In genomic region chr9:130265431-130266235, GRCh38 we compare ENCODE assay signal across 11 cellular contexts. TPM values are rescaled to one million over a fixed set of nuclear protein-coding genes. Genes with fewer than 3 reads are reported as not detected.
DNase-seq lines count a peak whose midpoint lies in the region; ATAC-seq, FAIRE-seq and TF ChIP-seq lines count a peak whose summit lies in the region.
"Had no signal": no experiment of that assay in that cellular context is flagged by ENCODE, and none has a peak within 500 bp of the region (broad histone marks: within the 10 kb centered on the region; RNA-seq: fewer than 3 reads in every experiment).

Gene HMCN2, plus strand, starts transcription at chr9:130265760. Its CDS starts 119 bp downstream, at chr9:130265879.

- POLR2A ChIA-PET in HepG2 (lab: Yijun Ruan, JAX), result interaction anchor here (0.6 kb wide), 1 partner anchor 467 kb away, joined by 4 read pairs; no protein-coding TSS in a partner anchor

- H3K4me3 ChIP-seq in colonic mucosa (peak within 1 kb of the TSS; percentile 19), HepG2 (replicated peaks in 1 of 3; ENCODE audit: insufficient read depth in 1 of 3, low read depth in 2 of 3, low read length in 3 of 3) (no peak within 1 kb of the TSS; a peak in 1 of 6 replicates), testis (peak within 1 kb of the TSS in 1 of 2 donors; percentile 48)
- H3K4me3 ChIP-seq: SJSA1 had no signal

- no peak for TF ChIP-seq EP300 in HepG2 (IDR thresholded peaks at IDR 0.05; ENCODE audit: low read depth in 2 of 2, low read length in 2 of 2)
- TF ChIP-seq EP300 in HepG2 (CRISPR knock-in tag; IDR thresholded peaks at IDR 0.05; ENCODE audit: borderline replicate concordance), result no peak

- ATAC-seq in HepG2 (peak; percentile 72), HG02884 (IDR thresholded peaks at IDR 0.05; ENCODE audit: unreplicated experiment) (no peak)

- intact Hi-C loops in colonic mucosa (cut with DNase I), result no loop called here
- intact Hi-C loops in HepG2 (cut with micrococcal nuclease; ENCODE audit: unreplicated experiment), result no loop called here
- intact Hi-C loops in testis (cut with DNase I; ENCODE audit: low total_unique reads), result no loop called here

- H3K4me1 ChIP-seq in colonic mucosa, result no peaks in the 10 kb centered on the region
- peaks cover 39% of the 10 kb centered on the region for H3K4me1 ChIP-seq in HepG2 (ENCODE audit: insufficient read depth, low read length)
- no peaks in the 10 kb centered on the region for H3K4me1 ChIP-seq in testis

- no TSS peak for BruUV-seq in HepG2 (replicated peaks; lab: Mats Ljungman, UMichigan)

- no peak for FAIRE-seq in HepG2 (lab: Jason Lieb, UNC)
- FAIRE-seq: A204.1 had no signal

- H3K9me3 ChIP-seq in colonic mucosa (no peaks in the 10 kb centered on the region), HepG2 (ENCODE audit: low read length) (no peaks in the 10 kb centered on the region), testis (no peaks in the 10 kb centered on the region)
- H3K9me3 ChIP-seq: SJSA1 had no signal

- H4K20me1 ChIP-seq in HepG2 (ENCODE audit: insufficient read depth, low read length), result no peaks in the 10 kb centered on the region

- peaks cover 36% of the 10 kb centered on the region for H3K27me3 ChIP-seq in colonic mucosa
- H3K27me3 ChIP-seq in HepG2 (ENCODE audit: control insufficient read depth in 1 of 2, insufficient read depth in 2 of 2, low read length in 2 of 2), result peaks cover 6 to 70% of the 10 kb centered on the region in 2 experiments; a peak in 4 of 5 replicates
- H3K27me3 ChIP-seq in testis, result no peaks in the 10 kb centered on the region

- CTCF ChIA-PET in HepG2 (lab: Yijun Ruan, JAX; ENCODE audit: low intra/inter-chr PET ratio, low total read pairs), result no interaction called here

- H3K9ac ChIP-seq in colonic mucosa (ENCODE audit: low read depth in 2 of 2, low read length in 2 of 2), result peak within 1 kb of the TSS; percentile 19 to 24
- H3K9ac ChIP-seq in HepG2 (ENCODE audit: insufficient read depth, low read depth, low read length), result no peak within 1 kb of the TSS

- no peaks in the 10 kb centered on the region for H3K36me3 ChIP-seq in colonic mucosa
- H3K36me3 ChIP-seq in HepG2 (replicated peaks in 1 of 2; ENCODE audit: control insufficient read depth in 1 of 2, insufficient read depth in 2 of 2, low read length in 2 of 2), result no peaks in the 10 kb centered on the region
- no peaks in the 10 kb centered on the region for H3K36me3 ChIP-seq in testis (ENCODE audit: low read depth, missing control alignments)
- H3K36me3 ChIP-seq: SJSA1 had no signal

- H3K4me2 ChIP-seq in HepG2 (ENCODE audit: low read depth, low read length), result peak within 1 kb of the TSS; percentile 27; the same call in 1 of the 2 replicates

- in situ Hi-C loops in HepG2 (cut with HindIII; ENCODE audit: extremely low pct_ligation_motif_present, low pct_unique_long_range_greater_than_20kb), result no loop called here

- H3K27ac ChIP-seq in colonic mucosa, result peak within 1 kb of the TSS; percentile 44
- no peak within 1 kb of the TSS for H3K27ac ChIP-seq in HepG2 (ENCODE audit: extremely low read length, insufficient read depth, low read length)
- H3K27ac ChIP-seq in testis, result no peak within 1 kb of the TSS
- H3K27ac ChIP-seq: SJSA1 had no signal

- no peak within 1 kb of the TSS for H2AFZ ChIP-seq in HepG2 (ENCODE audit: low read length)

- 17% methylated on average over 9 of the region's 89 CpGs for WGBS in HepG2 (ENCODE audit: low lambda C conversion rate)
- WGBS in testis, 2 donors, result 1% methylated on average over 66 of the region's 89 CpGs; no CpG with 5 or more reads in 1 of the 2 donors

- DNase-seq in DMS53 (lab: John Stamatoyannopoulos, UW) (peak; percentile 63), DMS53 treated with DMSO at 0.1 percent for 48 hours (lab: John Stamatoyannopoulos, UW; ENCODE audit: unreplicated experiment) (no peak), colonic mucosa (no peak), HepG2 (ENCODE audit: low spot score) (no peak), testis (no peak), HPDE6-E6E7 (ENCODE audit: extremely low spot score) (no peak), KG1 (lab: John Stamatoyannopoulos, UW) (no peak)
- DNase-seq: kidney glomerular epithelial cell had no signal

- TF ChIP-seq RAD21 in HepG2 (CRISPR knock-in tag; IDR thresholded peaks at IDR 0.05), result no peak

- H3K79me2 ChIP-seq in HepG2 (ENCODE audit: insufficient read depth, low read length), result no peaks in the 10 kb centered on the region

- TF ChIP-seq CTCF in colonic mucosa (IDR thresholded peaks at IDR 0.05), result no peak
- TF ChIP-seq CTCF in HepG2 (CRISPR knock-in tag; IDR thresholded peaks at IDR 0.05), result no peak
- no peak for TF ChIP-seq CTCF in testis (IDR thresholded peaks at IDR 0.05)

- TF ChIP-seq POLR2A in HepG2 (IDR thresholded peaks at IDR 0.05; ENCODE audit: insufficient read depth in 1 of 2, low read depth in 2 of 2, low read length in 2 of 2) (no peak), testis (IDR thresholded peaks at IDR 0.05) (no peak)

TF ChIP-seq in HepG2, 621 proteins besides CTCF, POLR2A, EP300 and RAD21 (continues in another document):
- 0 out of 2 replicates have a peak, but pooled peaks have one; percentile 12 for TF ChIP-seq FOSL2 (CRISPR knock-in tag; IDR thresholded peaks at IDR 0.05)
- 0 out of 2 replicates have a peak, but pooled peaks have one; percentile 30 for TF ChIP-seq EZH2 (conservative IDR thresholded peaks at IDR 0.05; ENCODE audit: low read depth, low read length)
- peak; percentile 50 for TF ChIP-seq HNRNPLL (IDR thresholded peaks at IDR 0.05; ENCODE audit: low read depth, low read length, poor library complexity, severe bottlenecking)
- TF ChIP-seq KDM6A (CRISPR knock-in tag; IDR thresholded peaks at IDR 0.05; ENCODE audit: low read depth), result no peak
- 0 out of 2 replicates have a peak, but pooled peaks have one; percentile 25 for TF ChIP-seq ZNF281 (CRISPR knock-in tag; IDR thresholded peaks at IDR 0.05; ENCODE audit: borderline replicate concordance)

RNA-seq across cellular contexts. Expression of gene HMCN2, which starts in this region (rescaled TPM):
- total RNA-seq in colonic mucosa (10 to 100 TPM; 20.1 to 30.6 TPM), HepG2 (2016; rRNA removed; fragmentation: Illumina TruSeq; extraction: Trizol) (0.09 TPM in 1 of 2 replicates, not detected in the other), testis (10 to 100 TPM; 10.2 to 15.5 TPM)
- total RNA-seq in HepG2 (2016; cell fraction: cytosol; rRNA removed; fragmentation: Illumina TruSeq; extraction: Trizol; ENCODE audit: low read depth), result 0.09 TPM in 1 of 2 replicates, not detected in the other
- 0.02 TPM in 1 of 2 replicates, not detected in the other for total RNA-seq in HepG2 (2016; cell fraction: insoluble cytoplasmic fraction; rRNA removed; fragmentation: Illumina TruSeq; extraction: Trizol)
- not detected in 2 replicates for total RNA-seq in HepG2 (2016; cell fraction: membrane; rRNA removed; fragmentation: Illumina TruSeq; extraction: Trizol)
- total RNA-seq in HepG2 (2016; cell fraction: nucleus; rRNA removed; fragmentation: Illumina TruSeq; extraction: Trizol), result not detected in 2 replicates
- polyA plus RNA-seq in HepG2 (2011; rRNA removed) (0.09 TPM in 1 of 2 replicates, not detected in the other), testis (ENCODE audit: insufficient read depth, low read depth, low replicate concordance) (17.7 TPM)
- polyA plus RNA-seq in HepG2 (2011; cell fraction: cytosol; rRNA removed), result 0.01 TPM in 1 of 2 replicates, not detected in the other
- 0.06 and 0.14 TPM in 2 replicates for polyA plus RNA-seq in HepG2 (2011; cell fraction: nucleus; rRNA removed)
- polyA plus RNA-seq in HepG2 (2012), result not detected in 2 replicates
- polyA plus RNA-seq in HepG2 (2016; cell fraction: cytosol; fragmentation: Illumina TruSeq; extraction: Trizol; ENCODE audit: low read depth), result not detected in 2 replicates
- not detected in 2 replicates for polyA plus RNA-seq in HepG2 (2016; cell fraction: insoluble cytoplasmic fraction; fragmentation: Illumina TruSeq; extraction: Trizol; ENCODE audit: low read depth)
- not detected in 2 replicates for polyA plus RNA-seq in HepG2 (2016; cell fraction: membrane; fragmentation: Illumina TruSeq; extraction: Trizol; ENCODE audit: low read depth)
- polyA plus RNA-seq in HepG2 (2016; cell fraction: nucleus; fragmentation: Illumina TruSeq; extraction: Trizol; ENCODE audit: insufficient read depth, low read depth), result not detected in 2 replicates
- polyA minus RNA-seq in HepG2 (2011; rRNA and poly(A)+ RNA removed; ENCODE audit: low replicate concordance), result 0.35 TPM in 1 of 2 replicates, not detected in the other
- polyA minus RNA-seq in HepG2 (2011; cell fraction: cytosol; rRNA and poly(A)+ RNA removed), result not detected in 2 replicates
- not detected in 2 replicates for polyA minus RNA-seq in HepG2 (2011; cell fraction: nucleus; rRNA and poly(A)+ RNA removed)

Comparison
In these comparisons a context has a peak if more than half of its experiments do, and no peak if none do; other contexts are left out.
1. RNA of gene HMCN2 (total RNA-seq): 20.1 to 30.6 TPM in colonic mucosa and 10.2 to 15.5 TPM in testis; 0.02 to 0.09 TPM in HepG2; every median in the first group is over 10 times any median in the second.
2. RNA of gene HMCN2 (polyA plus RNA-seq): 17.7 TPM in testis (single experiment); 0.01 to 0.14 TPM in HepG2; every median in the first group is over 10 times any median in the second.
3. Peak in ATAC-seq and H3K4me2 ChIP-seq in HepG2; RNA of the gene not detected or under 1 TPM.